In genomic region chr19:55406091-55406868, GRCh38 we compare ENCODE assay signal across 9 cellular contexts. TPM values are rescaled to one million over a fixed set of nuclear protein-coding genes. Genes with fewer than 3 reads are reported as not detected.
DNase-seq lines count a peak whose midpoint lies in the region; ATAC-seq and TF ChIP-seq lines count a peak whose summit lies in the region.
"Had no signal": no experiment of that assay in that cellular context is flagged by ENCODE, and none has a peak within 500 bp of the region (broad histone marks: within the 10 kb centered on the region; RNA-seq: fewer than 3 reads in every experiment).

No MANE protein-coding gene starts in this region.

- H3K27me3 ChIP-seq in gastroesophageal sphincter, result no peaks in the 10 kb centered on the region
- H3K27me3 ChIP-seq in spleen (replicated peaks in 1 of 7), result no peaks in the 10 kb centered on the region

- peak; percentile 4 for DNase-seq in DMS79 treated with DMSO at 0.1 percent for 48 hours (lab: John Stamatoyannopoulos, UW)
- no peak for DNase-seq in DMS79 (lab: John Stamatoyannopoulos, UW)
- DNase-seq in spleen, result no peak
- no peak for DNase-seq in GDM1 (lab: John Stamatoyannopoulos, UW)
- DNase-seq in stimulated activated CD4-positive, alpha-beta T cell treated with anti-CD3 and anti-CD28 coated beads, Interleukin-4, amount 100 ng/mL, for 4 hours, result no peak
- DNase-seq in NCI-H524 (lab: John Stamatoyannopoulos, UW), result no peak

- intact Hi-C loops in spleen (cut with DNase I; ENCODE audit: low total_unique reads), result no loop called here

- peak overlapping the region; percentile 55 to 85 for H3K4me3 ChIP-seq in gastroesophageal sphincter
- peak overlapping the region in 7 of 8 donors; percentile 63 to 93 (median 81) for H3K4me3 ChIP-seq in spleen

- no peak for TF ChIP-seq EP300 in gastroesophageal sphincter (IDR thresholded peaks at IDR 0.05)

- H3K9me3 ChIP-seq in gastroesophageal sphincter (no peaks in the 10 kb centered on the region), spleen (peaks cover 0 to 11% (median 0%) of the 10 kb centered on the region in 8 donors)

- H3K36me3 ChIP-seq in gastroesophageal sphincter (peaks cover 0 to 50% of the 10 kb centered on the region in 2 donors), spleen (peaks cover 0 to 52% (median 31%) of the 10 kb centered on the region in 6 donors)

- TF ChIP-seq POLR2A in gastroesophageal sphincter (IDR thresholded peaks at IDR 0.05) (no peak), spleen (IDR thresholded peaks at IDR 0.05) (no peak)

- 76 to 86% methylated on average over 8 to 9 of the region's 16 CpGs for WGBS in gastroesophageal sphincter (ENCODE audit: low coverage in 1 of 2), 2 donors
- 65 to 78% (median 73%) methylated on average over 16 of the region's 16 CpGs for WGBS in spleen, 5 donors

- no peak for ATAC-seq in gastroesophageal sphincter

- H3K27ac ChIP-seq in VCaP, result peak overlapping the region; percentile 96; the same call in 1 of the 2 replicates
- H3K27ac ChIP-seq in gastroesophageal sphincter, result peak overlapping the region in 3 of 4 donors; percentile 96 to 98 (median 97)
- H3K27ac ChIP-seq in spleen, result peak overlapping the region in 2 of 8 donors; percentile 94 to 99

- H3K4me1 ChIP-seq in gastroesophageal sphincter (peaks cover 0 to 22% (median 16%) of the 10 kb centered on the region in 3 donors), spleen (peaks cover 7 to 53% (median 26%) of the 10 kb centered on the region in 6 donors)

- no peak for TF ChIP-seq CTCF in VCaP (conservative IDR thresholded peaks at IDR 0.05)
- TF ChIP-seq CTCF in gastroesophageal sphincter (IDR thresholded peaks at IDR 0.05), result no peak
- no peak for TF ChIP-seq CTCF in spleen (IDR thresholded peaks at IDR 0.05 in 8 of 11, conservative IDR thresholded peaks at IDR 0.05 in 3 of 11)

RNA-seq across cellular contexts. Expression of gene UBE2S, which starts 1.3 kb away (rescaled TPM):
- total RNA-seq in gastroesophageal sphincter (10 to 100 TPM; 12.6 to 17.7 (median 15.4) TPM), spleen (10 to 100 TPM; 14.4 to 40.8 (median 23.8) TPM)
- 10 to 100 TPM in 2 of 3 donors, 1 to 10 TPM in 1; 4.9 to 18.7 (median 11.8) TPM for polyA plus RNA-seq in spleen

RNA-seq across cellular contexts. Expression of gene RPL28, which starts 20.5 kb away (rescaled TPM):
- total RNA-seq in gastroesophageal sphincter (100 to 1,000 TPM; 174 to 282 (median 271) TPM), spleen (1,000 to 10,000 TPM in 5 of 7 donors, 100 to 1,000 TPM in 2; 581 to 2,029 (median 1,447) TPM)
- polyA plus RNA-seq in spleen, result 1,000 to 10,000 TPM; 3,566 to 4,833 (median 4,082) TPM

RNA-seq across cellular contexts. Expression of gene TMEM238, which starts 22.2 kb away (rescaled TPM):
- total RNA-seq in gastroesophageal sphincter (1 to 10 TPM in 2 of 4 donors, not detected in 2; 1.6 to 6.0 TPM), spleen (1 to 10 TPM; 3.7 to 8.8 (median 5.0) TPM)
- polyA plus RNA-seq in spleen, result under 1 TPM in 2 of 3 donors, not detected in 1; 0.17 to 0.32 TPM
- total RNA-seq: A172 had no signal

RNA-seq across cellular contexts. Expression of gene TMEM190, which starts 29.7 kb away (rescaled TPM):
- not detected for total RNA-seq in gastroesophageal sphincter
- total RNA-seq in spleen, result not detected
- polyA plus RNA-seq in spleen, result under 1 TPM in 1 of 3 donors, not detected in 2; 0.20 TPM
- total RNA-seq: A172 had no signal

RNA-seq across cellular contexts. Expression of gene IL11, which starts 36.0 kb away (rescaled TPM):
- under 1 TPM in 1 of 4 donors, not detected in 3; 0.67 TPM for total RNA-seq in gastroesophageal sphincter
- under 1 TPM in 1 of 7 donors, not detected in 6; 0.23 TPM for total RNA-seq in spleen
- polyA plus RNA-seq in spleen, result under 1 TPM in 2 of 3 donors, not detected in 1; 0.04 to 0.06 TPM
